30 cellular contexts compared by ENCODE assay signal in the genomic region with DNA sequence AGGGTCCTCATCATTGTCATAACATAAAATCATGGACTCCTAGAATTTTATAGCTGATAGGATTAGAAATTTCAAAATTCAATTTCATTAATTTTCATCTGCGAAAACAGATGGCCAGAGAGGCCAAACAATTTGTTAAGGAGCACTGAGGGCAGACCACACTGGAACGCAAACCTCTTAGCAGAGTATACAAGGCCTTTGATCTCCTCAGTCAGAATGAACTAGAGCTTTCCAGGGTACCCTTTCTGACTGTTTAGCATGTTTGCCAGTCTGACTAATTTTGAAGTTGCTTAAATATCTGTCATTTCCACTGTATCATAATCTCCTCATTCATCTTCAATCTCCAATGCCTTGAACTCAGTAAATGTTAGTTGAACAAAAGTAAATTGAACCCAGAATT. TPM values are rescaled to one million over a fixed set of nuclear protein-coding genes. Genes with fewer than 3 reads are reported as not detected.
"Had no signal": no experiment of that assay in that cellular context is flagged by ENCODE, and none has a peak within 500 bp of the region (broad histone marks: within the 10 kb centered on the region; RNA-seq: fewer than 3 reads in every experiment).

No MANE protein-coding gene starts in this region.

- H3K4me3 ChIP-seq: esophagus squamous epithelium, heart right ventricle, lower lobe of right lung, mucosa of descending colon, ovary, psoas muscle, suprapubic skin, transverse colon, upper lobe of right lung, uterus had no signal

- ATAC-seq: effector memory CD8-positive, alpha-beta T cell; heart right ventricle; left ventricle myocardium superior; lower lobe of right lung; mucosa of descending colon; naive thymus-derived CD4-positive, alpha-beta T cell; psoas muscle; right cardiac atrium; stimulated activated naive B cell treated with anti-CD40 and anti-IgM and Interleukin-4, amounts not matched to agents 10 μg/mL and 1 μg/mL and 100 μg/mL, for 72 hours; stimulated activated naive CD8-positive, alpha-beta T cell treated with anti-CD3 and anti-CD28 coated beads, Interleukin-15, amount 100 ng/mL, for 72 hours; upper lobe of right lung had no signal

- H3K4me1 Mint-ChIP-seq: naive thymus-derived CD4-positive, alpha-beta T cell; stimulated activated naive B cell treated with anti-CD40 and anti-IgM and Interleukin-4, amounts not matched to agents 10 μg/mL and 1 μg/mL and 100 μg/mL, for 72 hours; stimulated activated naive CD8-positive, alpha-beta T cell treated with anti-CD3 and anti-CD28 coated beads, Interleukin-15, amount 100 ng/mL, for 72 hours had no signal

- H3K27ac Mint-ChIP-seq: effector memory CD8-positive, alpha-beta T cell; naive thymus-derived CD4-positive, alpha-beta T cell; nephron progenitor cell; stimulated activated naive B cell treated with anti-CD40 and anti-IgM and Interleukin-4, amounts not matched to agents 10 μg/mL and 1 μg/mL and 100 μg/mL, for 72 hours; stimulated activated naive CD8-positive, alpha-beta T cell treated with anti-CD3 and anti-CD28 coated beads, Interleukin-15, amount 100 ng/mL, for 72 hours had no signal

- H3K36me3 ChIP-seq: esophagus squamous epithelium, heart right ventricle, lower lobe of right lung, ovary, suprapubic skin, transverse colon, upper lobe of right lung, uterus had no signal

- H3K9me3 ChIP-seq: esophagus squamous epithelium, heart right ventricle, lower lobe of right lung, mucosa of descending colon, ovary, psoas muscle, suprapubic skin, transverse colon, upper lobe of right lung, uterus had no signal

- H3K4me1 ChIP-seq: esophagus squamous epithelium, lower lobe of right lung, suprapubic skin, transverse colon, upper lobe of right lung, uterus had no signal

- DNase-seq: cortex of kidney; effector memory CD8-positive, alpha-beta T cell; erythroblast; esophagus squamous epithelium; foreskin melanocyte; glutamatergic neuron; heart right ventricle; hippocampal formation; left ventricle myocardium superior; lower lobe of right lung; mucosa of descending colon; naive thymus-derived CD4-positive, alpha-beta T cell; nephron progenitor cell; occipital lobe; ovary; posterior cingulate gyrus; psoas muscle; right cardiac atrium; small intestine; stimulated activated CD4-positive, alpha-beta T cell treated with anti-CD3 and anti-CD28 coated beads, Interleukin-15, amount 100 ng/mL, for 24 hours; stimulated activated CD4-positive, alpha-beta T cell treated with anti-CD3 and anti-CD28 coated beads, Interleukin-2, amount 100 ng/mL, for 48 hours; stimulated activated naive B cell treated with anti-CD40 and anti-IgM and Interleukin-4, amounts not matched to agents 10 μg/mL and 1 μg/mL and 100 μg/mL, for 72 hours; stimulated activated naive CD8-positive, alpha-beta T cell treated with anti-CD3 and anti-CD28 coated beads, Interleukin-15, amount 100 ng/mL, for 72 hours; transverse colon; upper lobe of right lung; uterus had no signal

- H3K27me3 Mint-ChIP-seq: effector memory CD8-positive, alpha-beta T cell; stimulated activated naive B cell treated with anti-CD40 and anti-IgM and Interleukin-4, amounts not matched to agents 10 μg/mL and 1 μg/mL and 100 μg/mL, for 72 hours; stimulated activated naive CD8-positive, alpha-beta T cell treated with anti-CD3 and anti-CD28 coated beads, Interleukin-15, amount 100 ng/mL, for 72 hours had no signal

- H3K4me3 Mint-ChIP-seq: effector memory CD8-positive, alpha-beta T cell; mesothelial cell of epicardium; naive thymus-derived CD4-positive, alpha-beta T cell; nephron progenitor cell; stimulated activated naive B cell treated with anti-CD40 and anti-IgM and Interleukin-4, amounts not matched to agents 10 μg/mL and 1 μg/mL and 100 μg/mL, for 72 hours; stimulated activated naive CD8-positive, alpha-beta T cell treated with anti-CD3 and anti-CD28 coated beads, Interleukin-15, amount 100 ng/mL, for 72 hours had no signal

- H3K27me3 ChIP-seq: esophagus squamous epithelium, heart right ventricle, ovary, suprapubic skin, transverse colon, upper lobe of right lung, uterus had no signal

- FAIRE-seq: endometrium, keratinocyte, small intestine had no signal

- H3K27ac ChIP-seq: esophagus squamous epithelium, heart right ventricle, lower lobe of right lung, ovary, psoas muscle, suprapubic skin, transverse colon, upper lobe of right lung, uterus had no signal

- H3K36me3 Mint-ChIP-seq: mesothelial cell of epicardium; naive thymus-derived CD4-positive, alpha-beta T cell; stimulated activated naive B cell treated with anti-CD40 and anti-IgM and Interleukin-4, amounts not matched to agents 10 μg/mL and 1 μg/mL and 100 μg/mL, for 72 hours had no signal

- H3K9me3 Mint-ChIP-seq: effector memory CD8-positive, alpha-beta T cell; mesothelial cell of epicardium; naive thymus-derived CD4-positive, alpha-beta T cell; nephron progenitor cell; stimulated activated naive B cell treated with anti-CD40 and anti-IgM and Interleukin-4, amounts not matched to agents 10 μg/mL and 1 μg/mL and 100 μg/mL, for 72 hours; stimulated activated naive CD8-positive, alpha-beta T cell treated with anti-CD3 and anti-CD28 coated beads, Interleukin-15, amount 100 ng/mL, for 72 hours had no signal

RNA-seq across cellular contexts. Expression of a gene that starts 41.9 kb away (rescaled TPM):
- polyA plus RNA-seq: naive thymus-derived CD4-positive, alpha-beta T cell had no signal
